ENCODE assay signal across 8 cellular contexts in genomic region chr19:11191273-11191755, GRCh38. TPM values are rescaled to one million over a fixed set of nuclear protein-coding genes. Genes with fewer than 3 reads are reported as not detected.
A peak's percentile ranks its signal among the peaks of the same experiment; 100 is the strongest.
DNase-seq lines count a peak whose midpoint lies in the region; ATAC-seq lines count a peak whose summit lies in the region.

No MANE protein-coding gene starts in this region.

- no peak overlapping the region for H3K18ac ChIP-seq in trophoblast cell (ENCODE audit: low read length)

- DNase-seq in EH (ENCODE audit: low read depth) (peak; percentile 96), RKO (ENCODE audit: low spot score) (peak; percentile 55), fibroblast of gingiva (ENCODE audit: low read depth) (peak; percentile 76), trophoblast cell (peak; percentile 74 to 81), ACHN (no peak)

- no peak for ATAC-seq in HG02973 (IDR thresholded peaks at IDR 0.05; ENCODE audit: unreplicated experiment)
- no peak for ATAC-seq in GM19397 (IDR thresholded peaks at IDR 0.05; ENCODE audit: unreplicated experiment)
- ATAC-seq in GM18873 (IDR thresholded peaks at IDR 0.05; ENCODE audit: low FRiP score, unreplicated experiment) = no peak

- no peak overlapping the region for H3K4me2 ChIP-seq in trophoblast cell (ENCODE audit: low read length)

- H2BK5ac ChIP-seq in trophoblast cell (ENCODE audit: low read depth, low read length, poor library complexity) = no peak overlapping the region

- WGBS in trophoblast cell (ENCODE audit: extremely low coverage, insufficient coverage, insufficient read length) = no CpG with 5 or more reads among the region's 8 CpGs

- no peak overlapping the region for H2AFZ ChIP-seq in trophoblast cell (ENCODE audit: insufficient read depth, low read length, poor library complexity)

- H3K4ac ChIP-seq in trophoblast cell (ENCODE audit: low read depth, low read length) = no peak overlapping the region

- H3K14ac ChIP-seq in trophoblast cell (ENCODE audit: low read length) = no peak overlapping the region

- H4K12ac ChIP-seq in trophoblast cell (ENCODE audit: low read depth, low read length) = no peak overlapping the region

- in situ Hi-C loops in ACHN (cut with HindIII; ENCODE audit: low pct_ligation_motif_present, low pct_unique_long_range_greater_than_20kb, low sequenced_read_pairs) = no loop called here

- H3K79me2 ChIP-seq in trophoblast cell (ENCODE audit: control insufficient read depth, insufficient read depth, low read length, poor library complexity) = no peaks in the 10 kb centered on the region

- no peaks in the 10 kb centered on the region for H3K27me3 ChIP-seq in trophoblast cell (ENCODE audit: insufficient read depth, low read length)

- no peak overlapping the region for H2BK120ac ChIP-seq in trophoblast cell (ENCODE audit: insufficient read depth, low read length, poor library complexity)

- H3K4me3 ChIP-seq in trophoblast cell (ENCODE audit: low read depth, low read length) = no peak overlapping the region

- H3K36me3 ChIP-seq in trophoblast cell (ENCODE audit: control insufficient read depth in 1 of 2, insufficient read depth in 2 of 2, low read length in 2 of 2) = peaks cover 21 to 32% of the 10 kb centered on the region in 2 experiments

- no peak overlapping the region for H4K91ac ChIP-seq in trophoblast cell (ENCODE audit: low read depth, low read length)

- no peak overlapping the region for H4K8ac ChIP-seq in trophoblast cell (ENCODE audit: low read depth, low read length)

- no peaks in the 10 kb centered on the region for H3K9me3 ChIP-seq in trophoblast cell (ENCODE audit: insufficient read depth, low read depth, low read length)

- no peak overlapping the region for H3K9ac ChIP-seq in trophoblast cell (ENCODE audit: low read length)

- no peak overlapping the region for H2AK5ac ChIP-seq in trophoblast cell (ENCODE audit: low read length)

- H3K23ac ChIP-seq in trophoblast cell (ENCODE audit: low read length) = no peak overlapping the region

- H3K27ac ChIP-seq in trophoblast cell (ENCODE audit: low read depth, low read length) = no peak overlapping the region

- peaks cover 0 to 1% of the 10 kb centered on the region in 2 experiments for H3K4me1 ChIP-seq in trophoblast cell (ENCODE audit: control insufficient read depth in 1 of 2, insufficient read depth in 2 of 2, low read length in 2 of 2)

- H2BK12ac ChIP-seq in trophoblast cell (ENCODE audit: low read length) = no peak overlapping the region

- H3K79me1 ChIP-seq in trophoblast cell (ENCODE audit: low read length) = peaks cover 2% of the 10 kb centered on the region

RNA-seq across cellular contexts. Expression of gene KANK2, which starts 6.0 kb away (rescaled TPM):
- 35.1 and 36.6 TPM in 2 replicates for polyA plus RNA-seq in trophoblast cell (2013)

RNA-seq across cellular contexts. Expression of gene SPC24, which starts 35.7 kb away (rescaled TPM):
- 9.0 and 11.0 TPM in 2 replicates for polyA plus RNA-seq in trophoblast cell (2013)

RNA-seq across cellular contexts. Expression of gene ANGPTL8, which starts 48.1 kb away (rescaled TPM):
- not detected in 2 replicates for polyA plus RNA-seq in trophoblast cell (2013)
